Comparison of ENCODE assay signal across 19 cellular contexts in genomic region chr21:16081304-16081703, GRCh38.
"Had no signal": no experiment of that assay in that cellular context is flagged by ENCODE, and none has a peak within 500 bp of the region (broad histone marks: within the 10 kb centered on the region; RNA-seq: fewer than 3 reads in every experiment).

No MANE protein-coding gene starts in this region.

- ATAC-seq: activated CD4-positive, CD25-positive, alpha-beta regulatory T cell treated with anti-CD3 and anti-CD28 coated beads, Interleukin-2, amount 50 U/mL, for 24 hours; activated naive CD8-positive, alpha-beta T cell treated with anti-CD3 and anti-CD28 coated beads, Interleukin-2, amount 50 U/mL, for 24 hours; activated T-cell treated with anti-CD3 and anti-CD28 coated beads, Interleukin-2, amount 50 U/mL, for 4 hours; psoas muscle; right cardiac atrium had no signal

- H3K27me3 Mint-ChIP-seq: activated CD4-positive, alpha-beta T cell treated with anti-CD3 and anti-CD28 coated beads, Interleukin-2, amount 10 ng/mL, durations not matched to agents 7 days and 5 days; activated naive CD4-positive, alpha-beta T cell treated with anti-CD3 and anti-CD28 coated beads, Interleukin-2, amount 10 ng/mL, durations not matched to agents 7 days and 5 days; activated naive CD8-positive, alpha-beta T cell treated with anti-CD3 and anti-CD28 coated beads, Interleukin-2, amount 50 U/mL, for 24 hours had no signal

- DNase-seq: activated CD4-positive, alpha-beta T cell treated with anti-CD3 and anti-CD28 coated beads, Interleukin-2, amount 10 ng/mL, durations not matched to agents 7 days and 5 days; activated CD8-positive, alpha-beta memory T cell treated with anti-CD3 and anti-CD28 coated beads, Interleukin-2, amount 50 U/mL, for 4 hours; activated effector memory CD4-positive, alpha-beta T cell treated with Interleukin-2 at 50 U/mL for 16 hours; activated naive CD4-positive, alpha-beta T cell treated with anti-CD3 and anti-CD28 coated beads, Interleukin-2, amount 10 ng/mL, durations not matched to agents 7 days and 5 days; activated naive CD8-positive, alpha-beta T cell treated with anti-CD3 and anti-CD28 coated beads, Interleukin-2, amount 50 U/mL, for 24 hours; activated T-cell treated with anti-CD3 and anti-CD28 coated beads, Interleukin-2, amount 50 U/mL, for 4 hours; aorta; endodermal cell; foreskin melanocyte; head of caudate nucleus; psoas muscle; right cardiac atrium; stimulated activated CD4-positive, alpha-beta T cell treated with anti-CD3 and anti-CD28 coated beads, Interleukin-2, amount 100 ng/mL, for 24 hours; T1000; trophoblast cell had no signal

- H3K27ac Mint-ChIP-seq: activated CD4-positive, alpha-beta T cell treated with anti-CD3 and anti-CD28 coated beads, Interleukin-2, amount 10 ng/mL, durations not matched to agents 7 days and 5 days; activated naive CD4-positive, alpha-beta T cell treated with anti-CD3 and anti-CD28 coated beads, Interleukin-2, amount 10 ng/mL, durations not matched to agents 7 days and 5 days; activated naive CD8-positive, alpha-beta T cell treated with anti-CD3 and anti-CD28 coated beads, Interleukin-2, amount 50 U/mL, for 24 hours; endodermal cell; stimulated activated naive CD8-positive, alpha-beta T cell treated with anti-CD3 and anti-CD28 coated beads, Interleukin-15, Interleukin-2, amounts not matched to agents 100 ng/mL and 50 ng/mL, for 24 hours had no signal

- H3K27ac ChIP-seq: psoas muscle had no signal

- H3K9me3 ChIP-seq: psoas muscle had no signal

- H3K9me3 Mint-ChIP-seq: activated CD4-positive, alpha-beta T cell treated with anti-CD3 and anti-CD28 coated beads, Interleukin-2, amount 10 ng/mL, durations not matched to agents 7 days and 5 days; activated naive CD4-positive, alpha-beta T cell treated with anti-CD3 and anti-CD28 coated beads, Interleukin-2, amount 10 ng/mL, durations not matched to agents 7 days and 5 days; activated naive CD8-positive, alpha-beta T cell treated with anti-CD3 and anti-CD28 coated beads, Interleukin-2, amount 50 U/mL, for 24 hours; activated T-cell treated with anti-CD3 and anti-CD28 coated beads, Interleukin-2, amount 50 U/mL, for 4 hours; endodermal cell; stimulated activated naive CD8-positive, alpha-beta T cell treated with anti-CD3 and anti-CD28 coated beads, Interleukin-15, Interleukin-2, amounts not matched to agents 100 ng/mL and 50 ng/mL, for 24 hours had no signal

- H3K4me1 Mint-ChIP-seq: activated CD4-positive, alpha-beta T cell treated with anti-CD3 and anti-CD28 coated beads, Interleukin-2, amount 10 ng/mL, durations not matched to agents 7 days and 5 days; activated naive CD4-positive, alpha-beta T cell treated with anti-CD3 and anti-CD28 coated beads, Interleukin-2, amount 10 ng/mL, durations not matched to agents 7 days and 5 days; activated naive CD8-positive, alpha-beta T cell treated with anti-CD3 and anti-CD28 coated beads, Interleukin-2, amount 50 U/mL, for 24 hours; endodermal cell had no signal

- H3K4me3 Mint-ChIP-seq: activated CD4-positive, alpha-beta T cell treated with anti-CD3 and anti-CD28 coated beads, Interleukin-2, amount 10 ng/mL, durations not matched to agents 7 days and 5 days; activated naive CD4-positive, alpha-beta T cell treated with anti-CD3 and anti-CD28 coated beads, Interleukin-2, amount 10 ng/mL, durations not matched to agents 7 days and 5 days; activated naive CD8-positive, alpha-beta T cell treated with anti-CD3 and anti-CD28 coated beads, Interleukin-2, amount 50 U/mL, for 24 hours; activated T-cell treated with anti-CD3 and anti-CD28 coated beads, Interleukin-2, amount 50 U/mL, for 4 hours; endodermal cell; neural crest cell; stimulated activated naive CD8-positive, alpha-beta T cell treated with anti-CD3 and anti-CD28 coated beads, Interleukin-15, Interleukin-2, amounts not matched to agents 100 ng/mL and 50 ng/mL, for 24 hours had no signal

- H3K36me3 Mint-ChIP-seq: activated naive CD4-positive, alpha-beta T cell treated with anti-CD3 and anti-CD28 coated beads, Interleukin-2, amount 10 ng/mL, durations not matched to agents 7 days and 5 days had no signal

- H3K4me3 ChIP-seq: lung, psoas muscle had no signal
